24 cellular contexts compared by ENCODE assay signal in genomic region chr10:86914734-86915133, GRCh38. TPM values are rescaled to one million over a fixed set of nuclear protein-coding genes. Genes with fewer than 3 reads are reported as not detected.
"Had no signal": no experiment of that assay in that cellular context is flagged by ENCODE, and none has a peak within 500 bp of the region (broad histone marks: within the 10 kb centered on the region; RNA-seq: fewer than 3 reads in every experiment).

No MANE protein-coding gene starts in this region.

- ATAC-seq: mucosa of descending colon; naive thymus-derived CD4-positive, alpha-beta T cell; natural killer cell treated with Interleukin-12 subunit alpha and Interleukin-12 subunit beta and Interleukin-15 and Interleukin-18, amount 100 ng/mL, for 72 hours; right lobe of liver; stimulated activated memory B cell treated with anti-CD40 and anti-IgM and Interleukin-4, amounts not matched to agents 10 μg/mL and 1 μg/mL and 100 μg/mL, for 72 hours; stimulated activated naive CD8-positive, alpha-beta T cell treated with anti-CD3 and anti-CD28 coated beads, Interleukin-15, amount 100 ng/mL, for 72 hours had no signal

- H3K27me3 Mint-ChIP-seq: naive thymus-derived CD4-positive, alpha-beta T cell; natural killer cell treated with Interleukin-12 subunit alpha and Interleukin-12 subunit beta and Interleukin-15 and Interleukin-18, amount 100 ng/mL, for 72 hours; progenitor cell of endocrine pancreas; stimulated activated memory B cell treated with anti-CD40 and anti-IgM and Interleukin-4, amounts not matched to agents 10 μg/mL and 1 μg/mL and 100 μg/mL, for 72 hours; stimulated activated naive CD8-positive, alpha-beta T cell treated with anti-CD3 and anti-CD28 coated beads, Interleukin-15, amount 100 ng/mL, for 72 hours had no signal

- DNase-seq: hypothalamus; immature natural killer cell; islet precursor cell; left ventricle myocardium inferior; midbrain; mucosa of descending colon; naive thymus-derived CD4-positive, alpha-beta T cell; ovary; right lobe of liver; stimulated activated CD4-positive, alpha-beta T cell treated with anti-CD3 and anti-CD28 coated beads, Interleukin-1b, Interleukin-23, amount 100 ng/mL, for 48 hours; stimulated activated CD4-positive, alpha-beta T cell treated with anti-CD3 and anti-CD28 coated beads, Interleukin-2, amount 100 ng/mL, for 48 hours; stimulated activated CD4-positive, alpha-beta T cell treated with anti-CD3 and anti-CD28 coated beads, Interleukin-4, amount 100 ng/mL, for 4 hours; stimulated activated CD8-positive, alpha-beta memory T cell treated with anti-CD3 and anti-CD28 coated beads, Interleukin-4, amount 100 ng/mL, for 48 hours; stimulated activated naive CD4-positive, alpha-beta T cell treated with Interleukin-2 at 50 U/mL for 16 hours; stimulated activated naive CD8-positive, alpha-beta T cell treated with anti-CD3 and anti-CD28 coated beads, Interleukin-15, amount 100 ng/mL, for 72 hours; substantia nigra; transverse colon; upper lobe of left lung had no signal

- H3K9me3 Mint-ChIP-seq: immature natural killer cell; naive thymus-derived CD4-positive, alpha-beta T cell; natural killer cell treated with Interleukin-12 subunit alpha and Interleukin-12 subunit beta and Interleukin-15 and Interleukin-18, amount 100 ng/mL, for 72 hours; stimulated activated memory B cell treated with anti-CD40 and anti-IgM and Interleukin-4, amounts not matched to agents 10 μg/mL and 1 μg/mL and 100 μg/mL, for 72 hours; stimulated activated naive CD8-positive, alpha-beta T cell treated with anti-CD3 and anti-CD28 coated beads, Interleukin-15, amount 100 ng/mL, for 72 hours had no signal

- H3K4me1 Mint-ChIP-seq: immature natural killer cell; naive thymus-derived CD4-positive, alpha-beta T cell; stimulated activated memory B cell treated with anti-CD40 and anti-IgM and Interleukin-4, amounts not matched to agents 10 μg/mL and 1 μg/mL and 100 μg/mL, for 72 hours; stimulated activated naive CD8-positive, alpha-beta T cell treated with anti-CD3 and anti-CD28 coated beads, Interleukin-15, amount 100 ng/mL, for 72 hours had no signal

- H3K27ac Mint-ChIP-seq: immature natural killer cell; naive thymus-derived CD4-positive, alpha-beta T cell; natural killer cell treated with Interleukin-12 subunit alpha and Interleukin-12 subunit beta and Interleukin-15 and Interleukin-18, amount 100 ng/mL, for 72 hours; progenitor cell of endocrine pancreas; stimulated activated memory B cell treated with anti-CD40 and anti-IgM and Interleukin-4, amounts not matched to agents 10 μg/mL and 1 μg/mL and 100 μg/mL, for 72 hours; stimulated activated naive CD8-positive, alpha-beta T cell treated with anti-CD3 and anti-CD28 coated beads, Interleukin-15, amount 100 ng/mL, for 72 hours had no signal

- H3K4me3 Mint-ChIP-seq: immature natural killer cell; naive thymus-derived CD4-positive, alpha-beta T cell; natural killer cell treated with Interleukin-12 subunit alpha and Interleukin-12 subunit beta and Interleukin-15 and Interleukin-18, amount 100 ng/mL, for 72 hours; stimulated activated memory B cell treated with anti-CD40 and anti-IgM and Interleukin-4, amounts not matched to agents 10 μg/mL and 1 μg/mL and 100 μg/mL, for 72 hours; stimulated activated naive CD8-positive, alpha-beta T cell treated with anti-CD3 and anti-CD28 coated beads, Interleukin-15, amount 100 ng/mL, for 72 hours had no signal

RNA-seq across cellular contexts. Expression of gene MMRN2, which starts 42.7 kb away (rescaled TPM):
- total RNA-seq: natural killer cell treated with Interleukin-12 subunit alpha and Interleukin-12 subunit beta and Interleukin-15 and Interleukin-18, amount 100 ng/mL, for 72 hours had no signal

RNA-seq across cellular contexts. Expression of gene SNCG, which starts 43.7 kb away (rescaled TPM):
- total RNA-seq: kidney epithelial cell; myocyte; natural killer cell treated with Interleukin-12 subunit alpha and Interleukin-12 subunit beta and Interleukin-15 and Interleukin-18, amount 100 ng/mL, for 72 hours had no signal

RNA-seq across cellular contexts. Expression of gene ADIRF, which starts 53.5 kb away (rescaled TPM):
- total RNA-seq: kidney epithelial cell; natural killer cell treated with Interleukin-12 subunit alpha and Interleukin-12 subunit beta and Interleukin-15 and Interleukin-18, amount 100 ng/mL, for 72 hours; progenitor cell of endocrine pancreas; renal cortical epithelial cell had no signal
